Comparison of ENCODE assay signal across 24 cellular contexts in the genomic region with DNA sequence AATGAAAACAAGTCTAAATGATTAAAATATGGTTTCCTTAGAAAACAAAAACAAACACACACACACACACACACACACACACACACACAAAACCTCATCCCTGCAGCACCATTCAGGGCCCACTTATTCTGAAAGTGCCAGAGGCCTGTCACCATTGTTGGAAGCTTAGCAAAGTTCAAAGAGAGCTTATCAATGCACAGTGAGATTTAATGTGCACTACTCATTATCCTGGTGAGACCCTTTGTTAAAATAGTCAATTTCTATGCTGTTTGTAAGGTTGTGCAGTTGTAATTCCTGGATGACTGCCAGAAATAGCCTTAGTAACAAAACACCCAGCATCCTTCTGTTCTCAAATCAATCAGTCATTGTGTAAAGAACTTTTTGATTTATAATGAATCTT.
DNase-seq lines count a peak whose midpoint lies in the region; ATAC-seq and TF ChIP-seq lines count a peak whose summit lies in the region.
"Had no signal": no experiment of that assay in that cellular context is flagged by ENCODE, and none has a peak within 500 bp of the region (broad histone marks: within the 10 kb centered on the region; RNA-seq: fewer than 3 reads in every experiment).

No MANE protein-coding gene starts in this region.

- H3K4ac ChIP-seq in neuronal stem cell (ENCODE audit: low read length): no peak overlapping the region

- no peak overlapping the region for H3K23ac ChIP-seq in neuronal stem cell (ENCODE audit: low read depth, low read length, poor library complexity)

- H3K4me1 Mint-ChIP-seq in stimulated activated naive CD8-positive, alpha-beta T cell treated with anti-CD3 and anti-CD28 coated beads, Interleukin-15, amount 100 ng/mL, for 72 hours: no peaks in the 10 kb centered on the region
- no peaks in the 10 kb centered on the region for H3K4me1 Mint-ChIP-seq in osteocyte (ENCODE audit: unreplicated experiment)
- H3K4me1 Mint-ChIP-seq: activated naive CD8-positive, alpha-beta T cell treated with anti-CD3 and anti-CD28 coated beads, Interleukin-2, amount 50 U/mL, for 24 hours; central memory CD8-positive, alpha-beta T cell had no signal

- no peak overlapping the region for H3K9ac ChIP-seq in neuronal stem cell (ENCODE audit: low read depth, low read length, poor library complexity)
- H3K9ac ChIP-seq: BLaER1 had no signal

- H3K27me3 ChIP-seq in neuronal stem cell (ENCODE audit: control insufficient read depth in 3 of 3, insufficient read depth in 3 of 3, low read depth in 1 of 3, low read length in 3 of 3): no peaks in the 10 kb centered on the region
- H3K27me3 ChIP-seq: BLaER1, esophagus muscularis mucosa, foreskin keratinocyte, sigmoid colon, thyroid gland had no signal

- no peak overlapping the region for H2AFZ ChIP-seq in neuronal stem cell (ENCODE audit: low read length)

- H3K27ac ChIP-seq in neuronal stem cell (replicated peaks; ENCODE audit: low read length): no peak overlapping the region
- H3K27ac ChIP-seq: BLaER1, esophagus muscularis mucosa, foreskin keratinocyte, prostate gland, sigmoid colon, thyroid gland had no signal

- no peaks in the 10 kb centered on the region for H3K27me3 Mint-ChIP-seq in stimulated activated naive CD8-positive, alpha-beta T cell treated with anti-CD3 and anti-CD28 coated beads, Interleukin-15, amount 100 ng/mL, for 72 hours
- H3K27me3 Mint-ChIP-seq in osteocyte (ENCODE audit: unreplicated experiment): no peaks in the 10 kb centered on the region
- H3K27me3 Mint-ChIP-seq: activated naive CD8-positive, alpha-beta T cell treated with anti-CD3 and anti-CD28 coated beads, Interleukin-2, amount 50 U/mL, for 24 hours; central memory CD8-positive, alpha-beta T cell; dendritic cell treated with granulocyte-macrophage colony-stimulating factor and Interleukin-4, amounts not matched to agents 40 ng/mL and 50 ng/mL, for 4 days had no signal

- H3K14ac ChIP-seq in neuronal stem cell (ENCODE audit: low read length): no peak overlapping the region

- DNase-seq in NCI-H1105 (lab: John Stamatoyannopoulos, UW): peak; percentile 41
- DNase-seq in NCI-H146 treated with DMSO at 0.1 percent for 48 hours (lab: John Stamatoyannopoulos, UW; ENCODE audit: unreplicated experiment): peak; percentile 95
- DNase-seq in NCI-H748 (lab: John Stamatoyannopoulos, UW; ENCODE audit: unreplicated experiment): peak; percentile 98
- DNase-seq in neuronal stem cell (ENCODE audit: low spot score): peak; percentile 23
- DNase-seq in stimulated activated naive CD8-positive, alpha-beta T cell treated with anti-CD3 and anti-CD28 coated beads, Interleukin-15, amount 100 ng/mL, for 72 hours: no peak
- DNase-seq in NCI-H2029 treated with DMSO at 0.1 percent for 48 hours (lab: John Stamatoyannopoulos, UW): no peak
- DNase-seq in osteocyte (ENCODE audit: extremely low spot score, unreplicated experiment): no peak
- DNase-seq: activated CD4-positive, alpha-beta T cell treated with anti-CD3 and anti-CD28 coated beads, Interleukin-2, amount 50 U/mL, for 48 hours; activated naive CD4-positive, alpha-beta T cell; activated naive CD8-positive, alpha-beta T cell treated with anti-CD3 and anti-CD28 coated beads, Interleukin-2, amount 50 U/mL, for 24 hours; foreskin keratinocyte; Kasumi-1; NCI-H510A treated with DMSO at 0.1 percent for 48 hours; sigmoid colon; stimulated activated CD4-positive, alpha-beta T cell treated with anti-CD3 and anti-CD28 coated beads, Interleukin-4, amount 100 ng/mL, for 1 hour; T-helper 2 cell; thyroid gland had no signal

- no peak overlapping the region for H3K4me3 ChIP-seq in neuronal stem cell (ENCODE audit: low read length in 2 of 2)
- H3K4me3 ChIP-seq: BLaER1, esophagus muscularis mucosa, prostate gland, sigmoid colon, thyroid gland had no signal

- H2BK12ac ChIP-seq in neuronal stem cell (ENCODE audit: low read length): no peak overlapping the region

- no peak overlapping the region for H3K18ac ChIP-seq in neuronal stem cell (ENCODE audit: low read length)

- no peak overlapping the region for H3K4me3 Mint-ChIP-seq in stimulated activated naive CD8-positive, alpha-beta T cell treated with anti-CD3 and anti-CD28 coated beads, Interleukin-15, amount 100 ng/mL, for 72 hours
- no peak overlapping the region for H3K4me3 Mint-ChIP-seq in osteocyte (ENCODE audit: unreplicated experiment)
- H3K4me3 Mint-ChIP-seq: activated naive CD8-positive, alpha-beta T cell treated with anti-CD3 and anti-CD28 coated beads, Interleukin-2, amount 50 U/mL, for 24 hours; central memory CD8-positive, alpha-beta T cell; dendritic cell treated with granulocyte-macrophage colony-stimulating factor and Interleukin-4, amounts not matched to agents 40 ng/mL and 50 ng/mL, for 4 days had no signal

- H3K4me2 ChIP-seq in neuronal stem cell (ENCODE audit: insufficient read depth, low read length, poor library complexity, severe bottlenecking): no peak overlapping the region
- H3K4me2 ChIP-seq: BLaER1 had no signal

- no peak overlapping the region for H4K91ac ChIP-seq in neuronal stem cell (ENCODE audit: low read depth, low read length, poor library complexity)

- ATAC-seq in stimulated activated naive CD8-positive, alpha-beta T cell treated with anti-CD3 and anti-CD28 coated beads, Interleukin-15, amount 100 ng/mL, for 72 hours: no peak
- ATAC-seq: activated CD4-positive, CD25-positive, alpha-beta regulatory T cell treated with anti-CD3 and anti-CD28 coated beads, Interleukin-2, amount 50 U/mL, for 24 hours; activated naive CD8-positive, alpha-beta T cell treated with anti-CD3 and anti-CD28 coated beads, Interleukin-2, amount 50 U/mL, for 24 hours; foreskin keratinocyte; Panc1 had no signal

- H3K36me3 ChIP-seq in neuronal stem cell (replicated peaks in 1 of 2; ENCODE audit: control insufficient read depth in 2 of 2, insufficient read depth in 2 of 2, low read length in 2 of 2): no peaks in the 10 kb centered on the region
- H3K36me3 ChIP-seq: BLaER1, esophagus muscularis mucosa, prostate gland, sigmoid colon, thyroid gland had no signal

- no peaks in the 10 kb centered on the region for H3K79me1 ChIP-seq in neuronal stem cell (ENCODE audit: low read depth, low read length)

- H3K36me3 Mint-ChIP-seq in osteocyte (ENCODE audit: unreplicated experiment): no peaks in the 10 kb centered on the region

- no peak overlapping the region for H2BK15ac ChIP-seq in neuronal stem cell (ENCODE audit: low read length)

- H3K4me1 ChIP-seq in neuronal stem cell (ENCODE audit: control insufficient read depth in 2 of 2, insufficient read depth in 1 of 2, low read depth in 1 of 2, low read length in 2 of 2): peaks cover 0 to 7% of the 10 kb centered on the region in 2 donors
- H3K4me1 ChIP-seq: BLaER1, esophagus muscularis mucosa, foreskin keratinocyte, prostate gland, sigmoid colon, thyroid gland had no signal

- no peak overlapping the region for H2BK5ac ChIP-seq in neuronal stem cell (ENCODE audit: low read length)

- no peaks in the 10 kb centered on the region for H3K9me3 ChIP-seq in neuronal stem cell (replicated peaks in 1 of 2; ENCODE audit: control insufficient read depth in 2 of 2, insufficient read depth in 1 of 2, low read depth in 1 of 2, low read length in 2 of 2)
- H3K9me3 ChIP-seq: BLaER1, esophagus muscularis mucosa, prostate gland, sigmoid colon, thyroid gland had no signal

- H2BK120ac ChIP-seq in neuronal stem cell (ENCODE audit: low read depth, low read length): no peak overlapping the region

- H4K8ac ChIP-seq in neuronal stem cell (ENCODE audit: low read depth, low read length): no peak overlapping the region

- no peak for TF ChIP-seq CTCF in osteocyte (IDR thresholded peaks at IDR 0.05)

- H2AK5ac ChIP-seq in neuronal stem cell (ENCODE audit: low read depth, low read length): no peak overlapping the region

- no peak overlapping the region for H3K27ac Mint-ChIP-seq in stimulated activated naive CD8-positive, alpha-beta T cell treated with anti-CD3 and anti-CD28 coated beads, Interleukin-15, amount 100 ng/mL, for 72 hours
- no peak overlapping the region for H3K27ac Mint-ChIP-seq in osteocyte (ENCODE audit: unreplicated experiment)
- H3K27ac Mint-ChIP-seq: activated naive CD8-positive, alpha-beta T cell treated with anti-CD3 and anti-CD28 coated beads, Interleukin-2, amount 50 U/mL, for 24 hours; dendritic cell treated with granulocyte-macrophage colony-stimulating factor and Interleukin-4, amounts not matched to agents 40 ng/mL and 50 ng/mL, for 4 days had no signal

- H3K9me3 Mint-ChIP-seq in stimulated activated naive CD8-positive, alpha-beta T cell treated with anti-CD3 and anti-CD28 coated beads, Interleukin-15, amount 100 ng/mL, for 72 hours: peaks cover 0 to 5% of the 10 kb centered on the region in 2 donors
- H3K9me3 Mint-ChIP-seq in osteocyte (ENCODE audit: unreplicated experiment): peaks cover 4% of the 10 kb centered on the region
- H3K9me3 Mint-ChIP-seq: central memory CD8-positive, alpha-beta T cell; dendritic cell treated with granulocyte-macrophage colony-stimulating factor and Interleukin-4, amounts not matched to agents 40 ng/mL and 50 ng/mL, for 4 days had no signal

Comparison
In these comparisons a context has a peak if more than half of its experiments do, and no peak if none do; other contexts are left out.
1. DNase-seq: peak in NCI-H1105 (single experiment), NCI-H146 treated with DMSO at 0.1 percent for 48 hours (single experiment), NCI-H748 (single experiment) and neuronal stem cell (single experiment); none in stimulated activated naive CD8-positive, alpha-beta T cell treated with anti-CD3 and anti-CD28 coated beads, Interleukin-15, amount 100 ng/mL, for 72 hours (0 of 2), NCI-H2029 treated with DMSO at 0.1 percent for 48 hours (single experiment) and osteocyte (single experiment).